Comparison of ENCODE assay signal across 1 cellular context in genomic region chr12:10722905-10723866, GRCh38.
A peak's percentile ranks its signal among the peaks of the same experiment; 100 is the strongest.
TF ChIP-seq lines count a peak whose summit lies in the region.

Gene YBX3, minus strand, starts transcription at chr12:10723323. Its CDS starts 212 bp downstream, at chr12:10723111.

TF ChIP-seq in HepG2, 621 proteins besides CTCF, POLR2A, EP300 and RAD21 (continued from another document):
- TF ChIP-seq ZNF503 (CRISPR knock-in tag; IDR thresholded peaks at IDR 0.05) (no peak), HNRNPH1 (optimal IDR thresholded peaks at IDR 0.05; ENCODE audit: low read depth, low read length) (no peak), ZNF574 (CRISPR knock-in tag; IDR thresholded peaks at IDR 0.05) (0 out of 2 replicates have a peak, but pooled peaks have one; percentile 13), ZBTB2 (CRISPR knock-in tag; IDR thresholded peaks at IDR 0.05; ENCODE audit: low read depth) (0 out of 2 replicates have a peak, but pooled peaks have one; percentile 45), ELF3 (CRISPR knock-in tag; IDR thresholded peaks at IDR 0.05) (peak; percentile 54), ZNF572 (CRISPR knock-in tag; IDR thresholded peaks at IDR 0.05) (no peak), IRX3 (CRISPR knock-in tag; IDR thresholded peaks at IDR 0.05; ENCODE audit: borderline replicate concordance, low read depth) (0 out of 2 replicates have a peak, but pooled peaks have one; percentile 34), CENPBD1 (CRISPR knock-in tag; IDR thresholded peaks at IDR 0.05; ENCODE audit: borderline replicate concordance, low read depth) (no peak), POLR2G (IDR thresholded peaks at IDR 0.05; ENCODE audit: low read depth, low read length) (peak; percentile 76), SALL2 (CRISPR knock-in tag; IDR thresholded peaks at IDR 0.05) (no peak), ARID5B (CRISPR knock-in tag; IDR thresholded peaks at IDR 0.05) (peak; percentile 37; the same call in 1 of the 2 replicates), JARID2 (CRISPR knock-in tag; IDR thresholded peaks at IDR 0.05; ENCODE audit: insufficient replicate concordance) (peak; percentile 45), HMGXB4 (CRISPR knock-in tag; IDR thresholded peaks at IDR 0.05; ENCODE audit: borderline replicate concordance in 1 of 2, low read depth in 1 of 2) (0 out of 4 replicates have a peak, but pooled peaks of 1 of the 2 experiments have one; percentile 14), AGO2 (optimal IDR thresholded peaks at IDR 0.05; ENCODE audit: low read depth, low read length) (peak; percentile 15), IRF2 (CRISPR knock-in tag; IDR thresholded peaks at IDR 0.05) (0 out of 2 replicates have a peak, but pooled peaks have one; percentile 48), FUBP1 (CRISPR knock-in tag; IDR thresholded peaks at IDR 0.05; ENCODE audit: borderline replicate concordance) (no peak), NCOR1 (IDR thresholded peaks at IDR 0.05; ENCODE audit: borderline replicate concordance, low read length) (no peak), RBM39 (IDR thresholded peaks at IDR 0.05; ENCODE audit: low read depth, low read length, poor library complexity, severe bottlenecking) (no peak), ZNF800 (CRISPR knock-in tag; IDR thresholded peaks at IDR 0.05) (peak; percentile 96), PATZ1 (CRISPR knock-in tag; IDR thresholded peaks at IDR 0.05) (0 out of 2 replicates have a peak, but pooled peaks have one; percentile 31), TSC22D2 (CRISPR knock-in tag; IDR thresholded peaks at IDR 0.05; ENCODE audit: borderline replicate concordance) (peak; percentile 61; the same call in 1 of the 2 replicates), BRF2 (CRISPR knock-in tag; IDR thresholded peaks at IDR 0.05) (no peak), CREB3 (CRISPR knock-in tag; IDR thresholded peaks at IDR 0.05) (no peak), ZMYM2 (CRISPR knock-in tag; IDR thresholded peaks at IDR 0.05) (no peak), ZNF275 (CRISPR knock-in tag; IDR thresholded peaks at IDR 0.05; ENCODE audit: borderline replicate concordance) (no peak), THAP11 (CRISPR knock-in tag; IDR thresholded peaks at IDR 0.05) (0 out of 2 replicates have a peak, but pooled peaks have one; percentile 52)
